ENCODE assay signal across 8 cellular contexts in genomic region chr10:74150151-74151056, GRCh38.
DNase-seq lines count a peak whose midpoint lies in the region; TF ChIP-seq lines count a peak whose summit lies in the region.

AP3M1 (minus strand) TSS chr10:74150828; CDS start chr10:74138379, 12,449 bp downstream.

- CTCF ChIA-PET in HEK293T (lab: Yijun Ruan, JAX): interaction anchor here (1.6 kb wide), 1 partner anchor 88 kb away, joined by 5 read pairs; no protein-coding TSS in a partner anchor

- in situ Hi-C loops in GM13977 (cut with MboI; ENCODE audit: low pct_unique_long_range_greater_than_20kb, low sequenced_read_pairs, unreplicated experiment): loop anchor here (5.0 kb wide), 1 partner anchor 82 kb away; no protein-coding TSS in a partner anchor

- no peak for TF ChIP-seq CTCF in GM13977 (IDR thresholded peaks at IDR 0.05; ENCODE audit: extremely low read depth, insufficient read depth, missing control alignments)

- H3K27ac ChIP-seq in caudate nucleus (ENCODE audit: low read depth, low read length): peak within 1 kb of the TSS; percentile 99
- peak within 1 kb of the TSS; percentile 91 for H3K27ac ChIP-seq in layer of hippocampus (ENCODE audit: low read depth, low read length)

- no peaks in the 10 kb centered on the region for H3K27me3 ChIP-seq in layer of hippocampus (ENCODE audit: control insufficient read depth, insufficient read depth, low read length)

- POLR2A ChIA-PET in HEK293T (lab: Yijun Ruan, JAX): interaction anchor here (0.6 to 1.5 kb wide), 6 partner anchors 22 to 150 kb away, joined by 3 to 5 read pairs (median 4); no protein-coding TSS in a partner anchor

- DNase-seq in GM13977 (ENCODE audit: low spot score) (peak; percentile 86), HEK293T (ENCODE audit: extremely low spot score) (peak; percentile 71), NCI-H1048 (lab: John Stamatoyannopoulos, UW) (peak; percentile 89), caudate nucleus (lab: John Stamatoyannopoulos, UW) (peak in 60 of 61 donors; percentile 39 to 96 (median 82)), GOT3 (lab: John Stamatoyannopoulos, UW) (no peak)
- DNase-seq in activated CD4-positive, CD25-positive, alpha-beta regulatory T cell (lab: John Stamatoyannopoulos, UW): peak; percentile 64 to 74 (median 68)
- peak; percentile 73 for DNase-seq in stimulated activated CD4-positive, alpha-beta T cell treated with anti-CD3 and anti-CD28 coated beads, Interleukin-2, amount 100 ng/mL, for 4 hours (ENCODE audit: low read depth)

TF ChIP-seq in HEK293T, 16 proteins besides CTCF, POLR2A, EP300 and RAD21:
- peak; percentile 47; the same call in 1 of the 2 replicates for TF ChIP-seq L3MBTL2 (conservative IDR thresholded peaks at IDR 0.05)
- TF ChIP-seq FOXM1 (IDR thresholded peaks at IDR 0.05; ENCODE audit: borderline replicate concordance): no peak
TF ChIP-seq in HEK293T: peak in this region for 1.
